Comparison of ENCODE assay signal across 1 cellular context in the genomic region with DNA sequence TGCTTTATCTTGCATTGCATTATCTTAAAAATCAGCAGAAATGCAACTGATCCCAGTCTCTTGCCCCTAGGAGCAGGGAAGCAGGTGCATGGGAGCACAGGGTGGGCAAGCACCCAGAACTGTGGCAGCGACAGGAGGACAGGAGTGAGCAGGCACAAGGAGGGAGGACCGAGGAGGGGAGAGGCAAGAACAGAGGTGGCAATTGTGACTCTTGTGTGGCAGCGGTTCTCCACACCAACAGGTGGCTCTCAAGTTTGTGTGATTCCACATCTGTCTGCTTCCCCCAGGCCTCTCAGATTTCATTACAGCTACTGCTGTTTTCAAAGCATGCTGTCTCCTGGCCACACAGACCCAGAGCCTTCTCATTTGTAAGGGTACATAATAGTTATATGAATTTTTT.
TF ChIP-seq lines count a peak whose summit lies in the region.

No MANE protein-coding gene starts in this region.

TF ChIP-seq in SK-N-SH treated with all-trans-retinoic acid at 6 μM for 48 hours, 23 proteins besides CTCF, POLR2A, EP300 and RAD21 (continued from another document):
- TF ChIP-seq CSRNP3 (CRISPR knock-in tag; IDR thresholded peaks at IDR 0.05) (no peak), SNAI2 (CRISPR knock-in tag; IDR thresholded peaks at IDR 0.05) (no peak), ESRRG (CRISPR knock-in tag; IDR thresholded peaks at IDR 0.05) (no peak), TCF4 (CRISPR knock-in tag; IDR thresholded peaks at IDR 0.05; ENCODE audit: borderline replicate concordance) (no peak), GLIS3 (CRISPR knock-in tag; IDR thresholded peaks at IDR 0.05) (no peak), ISL1 (CRISPR knock-in tag; IDR thresholded peaks at IDR 0.05) (no peak), TSHZ2 (CRISPR knock-in tag; IDR thresholded peaks at IDR 0.05) (no peak), RARB (CRISPR knock-in tag; IDR thresholded peaks at IDR 0.05) (no peak), ZC3H10 (CRISPR knock-in tag; IDR thresholded peaks at IDR 0.05) (no peak), ZNF8 (CRISPR knock-in tag; IDR thresholded peaks at IDR 0.05) (no peak), ARNTL (CRISPR knock-in tag; IDR thresholded peaks at IDR 0.05; ENCODE audit: borderline replicate concordance, low read depth) (no peak)
- TF ChIP-seq, protein P1, sequence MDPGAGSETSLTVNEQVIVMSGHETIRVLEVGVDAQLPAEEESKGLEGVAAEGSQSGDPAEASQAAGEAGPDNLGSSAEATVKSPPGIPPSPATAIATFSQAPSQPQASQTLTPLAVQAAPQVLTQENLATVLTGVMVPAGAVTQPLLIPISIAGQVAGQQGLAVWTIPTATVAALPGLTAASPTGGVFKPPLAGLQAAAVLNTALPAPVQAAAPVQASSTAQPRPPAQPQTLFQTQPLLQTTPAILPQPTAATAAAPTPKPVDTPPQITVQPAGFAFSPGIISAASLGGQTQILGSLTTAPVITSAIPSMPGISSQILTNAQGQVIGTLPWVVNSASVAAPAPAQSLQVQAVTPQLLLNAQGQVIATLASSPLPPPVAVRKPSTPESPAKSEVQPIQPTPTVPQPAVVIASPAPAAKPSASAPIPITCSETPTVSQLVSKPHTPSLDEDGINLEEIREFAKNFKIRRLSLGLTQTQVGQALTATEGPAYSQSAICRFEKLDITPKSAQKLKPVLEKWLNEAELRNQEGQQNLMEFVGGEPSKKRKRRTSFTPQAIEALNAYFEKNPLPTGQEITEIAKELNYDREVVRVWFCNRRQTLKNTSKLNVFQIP (CRISPR knock-in tag; IDR thresholded peaks at IDR 0.05; ENCODE audit: borderline replicate concordance, low read depth) = no peak
- TF ChIP-seq, protein P2, sequence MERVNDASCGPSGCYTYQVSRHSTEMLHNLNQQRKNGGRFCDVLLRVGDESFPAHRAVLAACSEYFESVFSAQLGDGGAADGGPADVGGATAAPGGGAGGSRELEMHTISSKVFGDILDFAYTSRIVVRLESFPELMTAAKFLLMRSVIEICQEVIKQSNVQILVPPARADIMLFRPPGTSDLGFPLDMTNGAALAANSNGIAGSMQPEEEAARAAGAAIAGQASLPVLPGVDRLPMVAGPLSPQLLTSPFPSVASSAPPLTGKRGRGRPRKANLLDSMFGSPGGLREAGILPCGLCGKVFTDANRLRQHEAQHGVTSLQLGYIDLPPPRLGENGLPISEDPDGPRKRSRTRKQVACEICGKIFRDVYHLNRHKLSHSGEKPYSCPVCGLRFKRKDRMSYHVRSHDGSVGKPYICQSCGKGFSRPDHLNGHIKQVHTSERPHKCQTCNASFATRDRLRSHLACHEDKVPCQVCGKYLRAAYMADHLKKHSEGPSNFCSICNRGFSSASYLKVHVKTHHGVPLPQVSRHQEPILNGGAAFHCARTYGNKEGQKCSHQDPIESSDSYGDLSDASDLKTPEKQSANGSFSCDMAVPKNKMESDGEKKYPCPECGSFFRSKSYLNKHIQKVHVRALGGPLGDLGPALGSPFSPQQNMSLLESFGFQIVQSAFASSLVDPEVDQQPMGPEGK (CRISPR knock-in tag; IDR thresholded peaks at IDR 0.05; ENCODE audit: borderline replicate concordance) = no peak
